In the genomic region with DNA sequence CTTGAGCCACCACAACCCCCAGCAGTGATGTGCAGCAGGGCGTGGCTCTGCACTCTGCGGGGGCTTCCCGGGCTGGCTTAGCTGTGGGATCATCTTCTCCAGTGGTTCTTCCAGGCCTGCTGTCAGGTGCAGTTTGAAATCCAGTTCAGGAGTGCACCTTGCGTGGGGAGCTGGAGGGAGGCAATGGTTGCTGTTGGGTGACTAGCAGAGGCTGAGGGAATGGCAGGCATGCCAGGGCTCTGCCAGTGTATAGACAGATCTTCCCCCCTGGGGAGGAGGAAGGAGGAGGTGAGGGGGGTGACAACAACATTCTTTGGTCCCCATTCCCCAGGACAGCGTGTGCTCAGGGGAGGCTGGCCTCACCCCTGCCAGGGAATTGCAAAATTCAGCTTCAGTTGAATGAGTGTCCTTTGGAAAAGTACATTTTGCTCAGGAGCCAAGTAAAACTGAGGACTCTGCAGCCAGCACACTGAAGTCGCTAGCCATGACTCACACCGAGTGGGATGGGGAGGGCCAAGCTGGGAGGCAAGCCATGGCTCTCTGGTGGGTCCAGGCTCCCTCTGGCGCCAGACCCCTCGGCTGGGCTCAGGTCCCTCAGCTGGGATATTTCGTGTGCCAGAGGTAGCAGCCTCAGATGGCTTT, we compare ENCODE assay signal across 10 cellular contexts. TPM values are rescaled to one million over a fixed set of nuclear protein-coding genes. Genes with fewer than 3 reads are reported as not detected.
A peak's percentile ranks its signal among the peaks of the same experiment; 100 is the strongest.
DNase-seq lines count a peak whose midpoint lies in the region; ATAC-seq, FAIRE-seq and TF ChIP-seq lines count a peak whose summit lies in the region.
"Had no signal": no experiment of that assay in that cellular context is flagged by ENCODE, and none has a peak within 500 bp of the region (broad histone marks: within the 10 kb centered on the region; RNA-seq: fewer than 3 reads in every experiment).

No MANE protein-coding gene starts in this region.

- no peak overlapping the region for H3K9ac ChIP-seq in H1 (replicated peaks in 1 of 4; ENCODE audit: extremely low read depth in 1 of 4, low read depth in 3 of 4, low read length in 3 of 4)
- no peak overlapping the region for H3K9ac ChIP-seq in endodermal cell (ENCODE audit: extremely low read depth, low read length, poor library complexity, severe bottlenecking)

- H4K5ac ChIP-seq in H1 (ENCODE audit: insufficient read length, low read depth, low read length): no peak overlapping the region

- no peaks in the 10 kb centered on the region for H3K9me3 ChIP-seq in H1 (ENCODE audit: insufficient read depth in 2 of 2, low read depth in 1 of 2, low read length in 1 of 2)
- no peaks in the 10 kb centered on the region for H3K9me3 ChIP-seq in endodermal cell (ENCODE audit: control insufficient read depth, low read length)

- H3K23ac ChIP-seq in H1 (ENCODE audit: insufficient read length): no peak overlapping the region

- no peak for TF ChIP-seq POLR2A in H1 (IDR thresholded peaks at IDR 0.05; ENCODE audit: control extremely low read depth in 1 of 2, low read depth in 2 of 2, low read length in 2 of 2)

- POLR2A ChIA-PET in H1 (lab: Charles Lee; ENCODE audit: partially characterized antibody): interaction anchor here (0.6 to 1.3 kb wide), 5 partner anchors 17 to 108 kb away, joined by 3 to 4 read pairs (median 3); no protein-coding TSS in a partner anchor

- no peak overlapping the region for H3K56ac ChIP-seq in H1 (replicated peaks; ENCODE audit: insufficient read length, low read depth, low read length)

- no peak overlapping the region for H4K91ac ChIP-seq in H1 (replicated peaks; ENCODE audit: insufficient read length, low read length)

- H3K27ac ChIP-seq in H1 (ENCODE audit: low read depth, low read length) (no peak overlapping the region), endodermal cell (ENCODE audit: low read depth, low read length) (no peak overlapping the region)

- H3K27me3 ChIP-seq in H1 (replicated peaks in 1 of 4; ENCODE audit: control insufficient read depth in 3 of 4, extremely low read depth in 1 of 4, insufficient read depth in 3 of 4, low read length in 3 of 4) (no peaks in the 10 kb centered on the region), endodermal cell (ENCODE audit: control insufficient read depth, insufficient read depth, low read length, poor library complexity, severe bottlenecking) (no peaks in the 10 kb centered on the region)

- H4K20me1 ChIP-seq in H1 (replicated peaks in 1 of 2; ENCODE audit: control insufficient read depth in 1 of 2, insufficient read depth in 2 of 2, low read length in 2 of 2): peaks cover 21 to 34% of the 10 kb centered on the region in 2 experiments

- H3K27ac Mint-ChIP-seq in endodermal cell (no peak overlapping the region), type B pancreatic cell (no peak overlapping the region)

- no peak overlapping the region for H3K4ac ChIP-seq in H1 (replicated peaks; ENCODE audit: insufficient read length, low read depth, low read length)

- no peaks in the 10 kb centered on the region; a peak in 1 of 8 replicates for H3K36me3 ChIP-seq in H1 (ENCODE audit: control insufficient read depth in 2 of 4, insufficient read depth in 4 of 4, low read length in 3 of 4)
- peaks cover 10% of the 10 kb centered on the region for H3K36me3 ChIP-seq in endodermal cell (ENCODE audit: control insufficient read depth, insufficient read depth, low read length)

- H3K4me3 ChIP-seq in H1 (ENCODE audit: extremely low read depth in 1 of 4, insufficient read depth in 2 of 4, low read depth in 3 of 4, low read length in 4 of 4): no peak overlapping the region
- H3K4me3 ChIP-seq in endodermal cell (ENCODE audit: low read length): no peak overlapping the region

- peaks cover 0 to 52% of the 10 kb centered on the region in 2 experiments; a peak in 2 of 4 replicates for H3K79me2 ChIP-seq in H1 (ENCODE audit: control insufficient read depth in 1 of 2, insufficient read depth in 2 of 2, low read length in 2 of 2)

- H2AK5ac ChIP-seq in H1 (ENCODE audit: low read depth, low read length): no peak overlapping the region

- no peak for TF ChIP-seq EP300 in H1 (IDR thresholded peaks at IDR 0.05; ENCODE audit: borderline replicate concordance in 1 of 2, low read depth in 2 of 2, low read length in 2 of 2)

- no peak overlapping the region for H2BK120ac ChIP-seq in H1 (replicated peaks; ENCODE audit: low read depth, low read length)

- TF ChIP-seq CTCF in H1 (IDR thresholded peaks at IDR 0.05; ENCODE audit: control extremely low read depth in 1 of 3, insufficient read depth in 1 of 3, low read depth in 1 of 3, low read length in 3 of 3): no peak
- no peak for TF ChIP-seq CTCF in endodermal cell (conservative IDR thresholded peaks at IDR 0.05)
- no peak for TF ChIP-seq CTCF in type B pancreatic cell (conservative IDR thresholded peaks at IDR 0.05)

- H3K4me2 ChIP-seq in H1 (ENCODE audit: insufficient read depth in 1 of 2, low read depth in 2 of 2, low read length in 2 of 2): peak overlapping the region in 1 of 2 experiments; percentile 34; a peak in 1 of 4 replicates

- H2BK20ac ChIP-seq in H1 (ENCODE audit: low read length): no peak overlapping the region

- H4K8ac ChIP-seq in H1 (ENCODE audit: extremely low read depth, insufficient read depth, low read length): no peak overlapping the region

- DNase-seq in Right ventricle myocardium inferior (ENCODE audit: missing footprints) (peak; percentile 91), cardiac septum (ENCODE audit: low spot score) (no peak), H1 (ENCODE audit: low read depth in 1 of 2, low spot score in 2 of 2) (no peak), mucosa of gallbladder (ENCODE audit: low spot score) (peak; percentile 58), NCI-H345 (lab: John Stamatoyannopoulos, UW) (no peak), NCI-H510A treated with DMSO at 0.1 percent for 48 hours (lab: John Stamatoyannopoulos, UW) (no peak), endodermal cell (no peak), type B pancreatic cell (ENCODE audit: extremely low spot score, unreplicated experiment) (no peak)
- DNase-seq: naive B cell had no signal

- CTCF ChIA-PET in H1 (lab: Charles Lee; ENCODE audit: partially characterized antibody): interaction anchor here (0.7 to 0.9 kb wide), 2 partner anchors 12 to 63 kb away, joined by 3 read pairs; no protein-coding TSS in a partner anchor

- H3K4me3 Mint-ChIP-seq in endodermal cell (no peak overlapping the region), type B pancreatic cell (no peak overlapping the region)

- H2BK5ac ChIP-seq in H1 (ENCODE audit: low read depth, low read length): peak overlapping the region; percentile 38; the same call in 1 of the 2 replicates

- 70% methylated on average over 10 of the region's 10 CpGs; no CpG with 5 or more reads in 1 of the 2 experiments for WGBS in H1 (ENCODE audit: extremely low coverage in 1 of 2, insufficient coverage in 1 of 2, insufficient read length in 1 of 2, insufficient replicate concordance in 2 of 2, low coverage in 1 of 2, low lambda C conversion rate in 2 of 2, missing lambda C conversion rate in 1 of 2), 2 experiments
- 67 to 69% methylated on average over 6 to 10 of the region's 10 CpGs for WGBS in endodermal cell (ENCODE audit: insufficient coverage in 1 of 2, insufficient read length in 1 of 2), 2 experiments

- peaks cover 16% of the 10 kb centered on the region for H3K79me1 ChIP-seq in H1 (ENCODE audit: low read depth, low read length)

- intact Hi-C loops in Right ventricle myocardium inferior (cut with DNase I) (no loop called here), cardiac septum (cut with DNase I) (loop anchor here (5.0 kb wide), 1 partner anchor 33 kb away; no protein-coding TSS in a partner anchor)

- no peak overlapping the region for H2AFZ ChIP-seq in H1 (ENCODE audit: low read length)

- H3K27me3 Mint-ChIP-seq in endodermal cell (ENCODE audit: insufficient read depth): no peaks in the 10 kb centered on the region
- H3K27me3 Mint-ChIP-seq in type B pancreatic cell: no peaks in the 10 kb centered on the region
- H3K27me3 Mint-ChIP-seq: naive B cell had no signal

- H3K23me2 ChIP-seq in H1 (ENCODE audit: low read depth, low read length): no peaks in the 10 kb centered on the region

- H3K4me1 ChIP-seq in H1 (replicated peaks in 1 of 4; ENCODE audit: control insufficient read depth in 3 of 4, insufficient read depth in 4 of 4, low read length in 3 of 4): peaks cover 15 to 50% (median 34%) of the 10 kb centered on the region in 4 experiments
- H3K4me1 ChIP-seq in endodermal cell (ENCODE audit: control insufficient read depth, insufficient read depth, low read length): peaks cover 11% of the 10 kb centered on the region

- peak; percentile 79 for ATAC-seq in Right ventricle myocardium inferior

- H2BK12ac ChIP-seq in H1 (ENCODE audit: low read depth, low read length): no peak overlapping the region

- no peak overlapping the region for H2BK15ac ChIP-seq in H1 (ENCODE audit: low read length)

- no peak for TF ChIP-seq RAD21 in H1 (IDR thresholded peaks at IDR 0.05 in 1 of 2, conservative IDR thresholded peaks at IDR 0.05 in 1 of 2; ENCODE audit: low read depth in 2 of 2, low read length in 2 of 2)

- FAIRE-seq in H1 (lab: Jason Lieb, UNC): no peak
- FAIRE-seq: G401.6 had no signal

- no peaks in the 10 kb centered on the region for H3K9me3 Mint-ChIP-seq in endodermal cell
- no peaks in the 10 kb centered on the region for H3K9me3 Mint-ChIP-seq in type B pancreatic cell
- H3K9me3 Mint-ChIP-seq: naive B cell had no signal

- H3K4me1 Mint-ChIP-seq in endodermal cell (peaks cover 7% of the 10 kb centered on the region), type B pancreatic cell (ENCODE audit: unreplicated experiment) (peaks cover 24% of the 10 kb centered on the region)

- H3K36me3 Mint-ChIP-seq in endodermal cell (ENCODE audit: low read depth): no peaks in the 10 kb centered on the region
- H3K36me3 Mint-ChIP-seq in type B pancreatic cell: no peaks in the 10 kb centered on the region
- H3K36me3 Mint-ChIP-seq: naive B cell had no signal

- no peak overlapping the region for H3K14ac ChIP-seq in H1 (ENCODE audit: insufficient read length)

- H3K18ac ChIP-seq in H1 (ENCODE audit: extremely low read depth, low read length): no peak overlapping the region

TF ChIP-seq in H1, 55 proteins besides CTCF, POLR2A, EP300 and RAD21 (continues in another document):
- TF ChIP-seq CREB1 (IDR thresholded peaks at IDR 0.05): no peak

RNA-seq across cellular contexts. Expression of a gene that starts 35.0 kb away (rescaled TPM):
- total RNA-seq in Right ventricle myocardium inferior (74.8 TPM), cardiac septum (76.9 TPM), mucosa of gallbladder (118 TPM), endodermal cell (10 to 100 TPM; 81.9 to 94.8 TPM), type B pancreatic cell (ENCODE audit: low replicate concordance) (85.2 and 105 TPM in 2 replicates)
- total RNA-seq in H1 (2021; fragmentation: NEBNext Ultra II Directional; extraction: Animal tissue kit (Norgen Biotek cat#: 25700)): 95.3 and 96.1 TPM in 2 replicates
- polyA plus RNA-seq in H1 (2011; rRNA removed): 106 and 119 TPM in 2 replicates
- 98.1 TPM for polyA plus RNA-seq in H1 (2011; cell fraction: cytosol; rRNA removed)
- 111 TPM for polyA plus RNA-seq in H1 (2011; cell fraction: nucleus; rRNA removed)
- 66.7 to 101 TPM (median 89.0 TPM) in 4 replicates for polyA plus RNA-seq in H1 (2012, experiment 1 of 2)
- 62.7 TPM for polyA plus RNA-seq in H1 (2012, experiment 2 of 2)
- 77.6 TPM for polyA plus RNA-seq in H1 (2013, experiment 1 of 2)
- 91.5 TPM for polyA plus RNA-seq in H1 (2013, experiment 2 of 2)
- 164 and 223 TPM in 2 replicates for polyA minus RNA-seq in H1 (2011; rRNA and poly(A)+ RNA removed)
- polyA minus RNA-seq in H1 (2011; cell fraction: cytosol; rRNA and poly(A)+ RNA removed): 56.1 TPM
- polyA minus RNA-seq in H1 (2011; cell fraction: nucleus; rRNA and poly(A)+ RNA removed): 85.4 TPM
- 79.3 TPM for polyA plus RNA-seq in endodermal cell (2013, experiment 1 of 2)
- polyA plus RNA-seq in endodermal cell (2013, experiment 2 of 2): 73.2 TPM

Comparison
In these comparisons a context has a peak if more than half of its experiments do, and no peak if none do; other contexts are left out.
1. DNase-seq: peak in Right ventricle myocardium inferior (single experiment) and mucosa of gallbladder (single experiment); none in cardiac septum (single experiment), H1 (0 of 2), NCI-H345 (single experiment), NCI-H510A treated with DMSO at 0.1 percent for 48 hours (single experiment), endodermal cell (single experiment) and type B pancreatic cell (single experiment).